Comparison of ENCODE assay signal across 28 cellular contexts in genomic region chr7:25696565-25696964, GRCh38.
"Had no signal": no experiment of that assay in that cellular context is flagged by ENCODE, and none has a peak within 500 bp of the region (broad histone marks: within the 10 kb centered on the region; RNA-seq: fewer than 3 reads in every experiment).

No MANE protein-coding gene starts in this region.

- DNase-seq: hypothalamus; immature natural killer cell; kidney; left colon; left lung; mesendoderm; naive B cell; natural killer cell; pancreas; posterior cingulate gyrus; retina; right cardiac atrium; stimulated activated CD4-positive, alpha-beta T cell treated with anti-CD3 and anti-CD28 coated beads, Interleukin-12 subunit alpha, Interleukin-12 subunit beta, amount 100 ng/mL, for 4 hours; stimulated activated CD4-positive, alpha-beta T cell treated with anti-CD3 and anti-CD28 coated beads, Interleukin-15, amount 100 ng/mL, for 24 hours; stimulated activated CD4-positive, alpha-beta T cell treated with anti-CD3 and anti-CD28 coated beads, Interleukin-2, amount 100 ng/mL, for 24 hours; stimulated activated CD4-positive, alpha-beta T cell treated with anti-CD3 and anti-CD28 coated beads, Interleukin-4, amount 100 ng/mL, for 1 hour; stimulated activated naive B cell treated with anti-CD40 and anti-IgM and Interleukin-4, amounts not matched to agents 10 μg/mL and 1 μg/mL and 100 μg/mL, for 72 hours; stimulated activated naive CD8-positive, alpha-beta T cell treated with anti-CD3 and anti-CD28 coated beads, Interleukin-15, Interleukin-2, amounts not matched to agents 100 U/mL and 50 U/mL, for 24 hours had no signal

- H3K27ac ChIP-seq: left lung, pancreas, prostate gland, skin epidermis, suprapubic skin, thoracic aorta, tibial nerve, vagina had no signal

- H3K36me3 Mint-ChIP-seq: immature natural killer cell, mesothelial cell of epicardium, natural killer cell, type B pancreatic cell had no signal

- ATAC-seq: left colon; left lung; natural killer cell; pancreas; right cardiac atrium; sciatic nerve; stimulated activated naive B cell treated with anti-CD40 and anti-IgM and Interleukin-4, amounts not matched to agents 10 μg/mL and 1 μg/mL and 100 μg/mL, for 72 hours; stimulated activated naive CD8-positive, alpha-beta T cell treated with anti-CD3 and anti-CD28 coated beads, Interleukin-15, Interleukin-2, amounts not matched to agents 100 U/mL and 50 U/mL, for 24 hours had no signal

- H3K9me3 ChIP-seq: pancreas, prostate gland, suprapubic skin, thoracic aorta, tibial nerve, vagina had no signal

- H3K4me3 Mint-ChIP-seq: immature natural killer cell; mesothelial cell of epicardium; naive B cell; natural killer cell; stimulated activated naive B cell treated with anti-CD40 and anti-IgM and Interleukin-4, amounts not matched to agents 10 μg/mL and 1 μg/mL and 100 μg/mL, for 72 hours; type B pancreatic cell had no signal

- H3K4me1 ChIP-seq: left lung, pancreas, prostate gland, suprapubic skin, vagina had no signal

- H3K27ac Mint-ChIP-seq: immature natural killer cell; mesothelial cell of epicardium; natural killer cell; stimulated activated naive B cell treated with anti-CD40 and anti-IgM and Interleukin-4, amounts not matched to agents 10 μg/mL and 1 μg/mL and 100 μg/mL, for 72 hours; type B pancreatic cell had no signal

- H3K4me3 ChIP-seq: left lung, lung, pancreas, prostate gland, skin epidermis, suprapubic skin, thoracic aorta, tibial nerve, vagina had no signal

- H3K36me3 ChIP-seq: left lung, pancreas, prostate gland, suprapubic skin, thoracic aorta, tibial nerve, vagina had no signal

- H3K9me3 Mint-ChIP-seq: mesothelial cell of epicardium, natural killer cell, type B pancreatic cell had no signal

- H3K27me3 ChIP-seq: left lung, pancreas, suprapubic skin, tibial nerve, vagina had no signal

- H3K4me1 Mint-ChIP-seq: immature natural killer cell; naive B cell; natural killer cell; stimulated activated naive B cell treated with anti-CD40 and anti-IgM and Interleukin-4, amounts not matched to agents 10 μg/mL and 1 μg/mL and 100 μg/mL, for 72 hours had no signal
